ENCODE assay signal across 15 cellular contexts in genomic region chr1:67792756-67793475, GRCh38. TPM values are rescaled to one million over a fixed set of nuclear protein-coding genes. Genes with fewer than 3 reads are reported as not detected.
DNase-seq lines count a peak whose midpoint lies in the region; ATAC-seq and TF ChIP-seq lines count a peak whose summit lies in the region.
"Had no signal": no experiment of that assay in that cellular context is flagged by ENCODE, and none has a peak within 500 bp of the region (broad histone marks: within the 10 kb centered on the region; RNA-seq: fewer than 3 reads in every experiment).

No MANE protein-coding gene starts in this region.

- no peaks in the 10 kb centered on the region for H3K27me3 ChIP-seq in foreskin keratinocyte
- H3K27me3 ChIP-seq in rectal smooth muscle tissue (ENCODE audit: control insufficient read depth, insufficient read depth, low read length): no peaks in the 10 kb centered on the region
- H3K27me3 ChIP-seq in MG63: no peaks in the 10 kb centered on the region

- no peak overlapping the region for H3K9ac ChIP-seq in rectal smooth muscle tissue (ENCODE audit: low read length)

- H3K4me1 Mint-ChIP-seq in WTC11: peaks cover 53% of the 10 kb centered on the region
- H3K4me1 Mint-ChIP-seq: natural killer cell had no signal

- H3K9me3 ChIP-seq in MG63: peaks cover 12% of the 10 kb centered on the region

- in situ Hi-C loops in SK-MEL-5 (cut with HindIII; ENCODE audit: low pct_unique_long_range_greater_than_20kb, low sequenced_read_pairs): no loop called here

- H3K4me1 ChIP-seq in foreskin keratinocyte: peaks cover 23% of the 10 kb centered on the region
- H3K4me1 ChIP-seq in rectal smooth muscle tissue (ENCODE audit: control insufficient read depth, insufficient read depth, low read length): peaks cover 10% of the 10 kb centered on the region

- no peak for TF ChIP-seq CTCF in foreskin keratinocyte (conservative IDR thresholded peaks at IDR 0.05)
- TF ChIP-seq CTCF in WTC11 (IDR thresholded peaks at IDR 0.05): no peak

- peaks cover 12% of the 10 kb centered on the region for H3K36me3 Mint-ChIP-seq in WTC11
- H3K36me3 Mint-ChIP-seq: natural killer cell had no signal

- H3K4me3 ChIP-seq in rectal smooth muscle tissue (ENCODE audit: low read length): no peak overlapping the region
- no peak overlapping the region for H3K4me3 ChIP-seq in MG63

- no peaks in the 10 kb centered on the region for H3K27me3 Mint-ChIP-seq in WTC11 (ENCODE audit: low read depth)

- H3K9me3 Mint-ChIP-seq in WTC11: peaks cover 17% of the 10 kb centered on the region
- H3K9me3 Mint-ChIP-seq: activated T-cell treated with anti-CD3 and anti-CD28 coated beads, Interleukin-2, amount 50 U/mL, for 4 hours; natural killer cell had no signal

- no peak overlapping the region for H3K4me3 Mint-ChIP-seq in WTC11
- H3K4me3 Mint-ChIP-seq: activated T-cell treated with anti-CD3 and anti-CD28 coated beads, Interleukin-2, amount 50 U/mL, for 4 hours; natural killer cell had no signal

- CTCF ChIA-PET in WTC11 (lab: Charles Lee): interaction anchor here (0.7 to 1.8 kb wide), 2 partner anchors 26 to 38 kb away, joined by 3 to 7 read pairs; no protein-coding TSS in a partner anchor

- DNase-seq in ELR (ENCODE audit: low read depth) (peak; percentile 41), SK-MEL-5 (ENCODE audit: low read depth, low spot score) (peak; percentile 48), foreskin keratinocyte (no peak), MG63 (no peak), hepatic stellate cell (ENCODE audit: low spot score) (no peak), LoVo (ENCODE audit: low spot score) (no peak), WTC11 (ENCODE audit: low spot score) (no peak)
- DNase-seq: activated T-cell treated with anti-CD3 and anti-CD28 coated beads, Interleukin-2, amount 50 U/mL, for 4 hours; natural killer cell; NCI-H2171; stimulated activated CD4-positive, alpha-beta T cell treated with anti-CD3 and anti-CD28 coated beads, Interleukin-15, amount 100 ng/mL, for 24 hours; stimulated activated CD8-positive, alpha-beta memory T cell treated with anti-CD3 and anti-CD28 coated beads, Interleukin-4, amount 100 ng/mL, for 48 hours; WERI-Rb-1 had no signal

- POLR2A ChIA-PET in WTC11 (lab: Charles Lee): no interaction called here

- ATAC-seq in foreskin keratinocyte (no peak), WTC11 (no peak)
- ATAC-seq: activated T-cell treated with anti-CD3 and anti-CD28 coated beads, Interleukin-2, amount 50 U/mL, for 4 hours; natural killer cell had no signal

- no peak overlapping the region for H3K27ac Mint-ChIP-seq in WTC11
- H3K27ac Mint-ChIP-seq: natural killer cell had no signal

- H3K27ac ChIP-seq in foreskin keratinocyte: peak overlapping the region; percentile 26
- H3K27ac ChIP-seq in rectal smooth muscle tissue (ENCODE audit: low read depth, low read length): peak overlapping the region; percentile 14
- H3K27ac ChIP-seq: C4-2B, WERI-Rb-1 had no signal

- H3K36me3 ChIP-seq in rectal smooth muscle tissue (ENCODE audit: control insufficient read depth, insufficient read depth, low read length) (no peaks in the 10 kb centered on the region), MG63 (peaks cover 25% of the 10 kb centered on the region)
- H3K36me3 ChIP-seq: WERI-Rb-1 had no signal

TF ChIP-seq in WTC11, 78 proteins besides CTCF, POLR2A, EP300 and RAD21:
- TF ChIP-seq TEAD1 (CRISPR knock-in tag; IDR thresholded peaks at IDR 0.05) (no peak), ZNF671 (CRISPR knock-in tag; IDR thresholded peaks at IDR 0.05) (no peak)
- TF ChIP-seq, protein P1, sequence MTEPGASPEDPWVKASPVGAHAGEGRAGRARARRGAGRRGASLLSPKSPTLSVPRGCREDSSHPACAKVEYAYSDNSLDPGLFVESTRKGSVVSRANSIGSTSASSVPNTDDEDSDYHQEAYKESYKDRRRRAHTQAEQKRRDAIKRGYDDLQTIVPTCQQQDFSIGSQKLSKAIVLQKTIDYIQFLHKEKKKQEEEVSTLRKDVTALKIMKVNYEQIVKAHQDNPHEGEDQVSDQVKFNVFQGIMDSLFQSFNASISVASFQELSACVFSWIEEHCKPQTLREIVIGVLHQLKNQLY (CRISPR knock-in tag; IDR thresholded peaks at IDR 0.05): no peak

RNA-seq across cellular contexts. Expression of gene GNG12, which starts 40.4 kb away (rescaled TPM):
- total RNA-seq in SK-MEL-5 (2014; rRNA removed; shearing (Covaris generic)): 352 and 360 TPM in 2 replicates
- 157 and 189 TPM in 2 replicates for polyA plus RNA-seq in SK-MEL-5 (2015; cell fraction: cytosol; rRNA removed)
- polyA plus RNA-seq in SK-MEL-5 (2015; cell fraction: nucleus; rRNA removed): 90.5 and 95.5 TPM in 2 replicates
- 203 and 223 TPM in 2 replicates for total RNA-seq in foreskin keratinocyte
- polyA plus RNA-seq in foreskin keratinocyte: 67.8 and 74.1 TPM in 2 replicates
- total RNA-seq in MG63 (2014; rRNA removed; shearing (Covaris generic); ENCODE audit: low replicate concordance): 224 and 362 TPM in 2 replicates
- total RNA-seq in WTC11 (2021): 20.7 to 23.7 TPM (median 21.9 TPM) in 3 replicates
- total RNA-seq: natural killer cell had no signal

Comparison
In these comparisons a context has a peak if more than half of its experiments do, and no peak if none do; other contexts are left out.
1. DNase-seq: peak in ELR (single experiment) and SK-MEL-5 (single experiment); none in foreskin keratinocyte (0 of 2), MG63 (single experiment), hepatic stellate cell (single experiment), LoVo (single experiment) and WTC11 (single experiment).